7 cellular contexts compared by ENCODE assay signal in genomic region chr7:16644987-16645592, GRCh38. TPM values are rescaled to one million over a fixed set of nuclear protein-coding genes. Genes with fewer than 3 reads are reported as not detected.
DNase-seq lines count a peak whose midpoint lies in the region; ATAC-seq and TF ChIP-seq lines count a peak whose summit lies in the region.

No MANE protein-coding gene starts in this region.

- peak overlapping the region; percentile 87 for H3K27ac ChIP-seq in VCaP
- peak overlapping the region; percentile 95 for H3K27ac ChIP-seq in fibroblast of lung (ENCODE audit: insufficient read depth, low read length)
- peak overlapping the region; percentile 85 for H3K27ac ChIP-seq in neural progenitor cell

- H3K9ac ChIP-seq in fibroblast of lung (ENCODE audit: insufficient read depth, low read length) (peak overlapping the region; percentile 48), neural progenitor cell (peak overlapping the region; percentile 34)

- in situ Hi-C loops in GM13976 (cut with MboI; ENCODE audit: low sequenced_read_pairs, unreplicated experiment), result no loop called here

- peak overlapping the region; percentile 100 for H3K4me3 Mint-ChIP-seq in neural progenitor cell

- no peaks in the 10 kb centered on the region for H3K27me3 Mint-ChIP-seq in neural progenitor cell (ENCODE audit: insufficient read depth, low read depth)

- H4K20me1 ChIP-seq in fibroblast of lung (ENCODE audit: control insufficient read depth, extremely low read depth, insufficient read depth, low read length) (no peaks in the 10 kb centered on the region), neural progenitor cell (ENCODE audit: low read depth) (peaks cover 33% of the 10 kb centered on the region)

- ATAC-seq in HG03135 (IDR thresholded peaks at IDR 0.05; ENCODE audit: unreplicated experiment), result peak; percentile 2

- H3K4me3 ChIP-seq in fibroblast of lung (replicated peaks in 1 of 4; ENCODE audit: control extremely low read depth in 1 of 4, insufficient read depth in 1 of 4, low read depth in 3 of 4, low read length in 4 of 4), result peak overlapping the region; percentile 74 to 82 (median 78)
- H3K4me3 ChIP-seq in neural progenitor cell, result peak overlapping the region; percentile 95

- H3K36me3 ChIP-seq in fibroblast of lung (ENCODE audit: control insufficient read depth, insufficient read depth, low read length) (no peaks in the 10 kb centered on the region), neural progenitor cell (no peaks in the 10 kb centered on the region)

- H3K36me3 Mint-ChIP-seq in neural progenitor cell, result peaks cover 4% of the 10 kb centered on the region

- peak overlapping the region; percentile 94 for H2AFZ ChIP-seq in fibroblast of lung (ENCODE audit: low read length)
- peak overlapping the region; percentile 75 for H2AFZ ChIP-seq in neural progenitor cell (replicated peaks)

- H3K4me2 ChIP-seq in fibroblast of lung (ENCODE audit: extremely low read depth, insufficient read depth, low read length) (peak overlapping the region; percentile 88), neural progenitor cell (peak overlapping the region; percentile 95)

- no peaks in the 10 kb centered on the region for H3K9me3 Mint-ChIP-seq in neural progenitor cell

- H3K9me3 ChIP-seq in fibroblast of lung (ENCODE audit: control insufficient read depth, insufficient read depth, low read depth, low read length), result no peaks in the 10 kb centered on the region
- H3K9me3 ChIP-seq in neural progenitor cell (ENCODE audit: low read depth), result no peaks in the 10 kb centered on the region

- H3F3A ChIP-seq in neural progenitor cell (ENCODE audit: low read depth), result peaks cover 15% of the 10 kb centered on the region

- H3K79me2 ChIP-seq in fibroblast of lung (ENCODE audit: control insufficient read depth, insufficient read depth, low read length) (peaks cover 57% of the 10 kb centered on the region), neural progenitor cell (ENCODE audit: low read depth) (peaks cover 88% of the 10 kb centered on the region)

- H3K4me1 ChIP-seq in fibroblast of lung (ENCODE audit: control insufficient read depth, extremely low read depth, insufficient read depth, low read length), result no peaks in the 10 kb centered on the region
- H3K4me1 ChIP-seq in neural progenitor cell, result peaks cover 41% of the 10 kb centered on the region

- peaks cover 54% of the 10 kb centered on the region for H3K4me1 Mint-ChIP-seq in neural progenitor cell

- peak; percentile 15 for DNase-seq in GM13976 (ENCODE audit: low spot score)
- peak; percentile 30 to 39 for DNase-seq in fibroblast of lung (ENCODE audit: low read depth in 2 of 2)
- DNase-seq in neural progenitor cell (ENCODE audit: low spot score), result peak; percentile 75
- DNase-seq in activated CD4-positive, CD25-positive, alpha-beta regulatory T cell treated with anti-CD3 and anti-CD28 coated beads, Interleukin-2, amount 50 U/mL, for 72 hours, result no peak
- DNase-seq in mesenteric fat pad (ENCODE audit: low spot score), result no peak

- TF ChIP-seq CTCF in GM13976 (IDR thresholded peaks at IDR 0.05; ENCODE audit: borderline replicate concordance, control extremely low read depth, extremely low read depth, insufficient read depth, missing control alignments) (no peak), VCaP (conservative IDR thresholded peaks at IDR 0.05) (no peak), fibroblast of lung (conservative IDR thresholded peaks at IDR 0.05 in 1 of 2, IDR thresholded peaks at IDR 0.05 in 1 of 2; ENCODE audit: low read depth in 1 of 2, low read length in 2 of 2) (no peak), neural progenitor cell (IDR thresholded peaks at IDR 0.05) (no peak)

- peak overlapping the region; percentile 100 for H3K27ac Mint-ChIP-seq in neural progenitor cell

- no peaks in the 10 kb centered on the region for H3K27me3 ChIP-seq in fibroblast of lung (ENCODE audit: control insufficient read depth, insufficient read depth, low read length)
- H3K27me3 ChIP-seq in neural progenitor cell, result no peaks in the 10 kb centered on the region

RNA-seq across cellular contexts. Expression of gene ANKMY2, which starts 0.5 kb away (rescaled TPM):
- 33.1 and 50.4 TPM in 2 replicates for total RNA-seq in fibroblast of lung
- 23.9 and 34.3 TPM in 2 replicates for polyA plus RNA-seq in fibroblast of lung
- polyA plus RNA-seq in fibroblast of lung (2012), result 17.2 and 21.1 TPM in 2 replicates
- polyA minus RNA-seq in fibroblast of lung (ENCODE audit: low replicate concordance), result 5.8 and 6.6 TPM in 2 replicates
- total RNA-seq in neural progenitor cell (ENCODE audit: low replicate concordance), result 47.7 and 68.5 TPM in 2 replicates
- 14.9 TPM for total RNA-seq in mesenteric fat pad

RNA-seq across cellular contexts. Expression of gene BZW2, which starts 0.9 kb away (rescaled TPM):
- total RNA-seq in fibroblast of lung, result 39.3 and 43.3 TPM in 2 replicates
- polyA plus RNA-seq in fibroblast of lung, result 88.8 and 95.5 TPM in 2 replicates
- polyA plus RNA-seq in fibroblast of lung (2012), result 59.9 and 72.9 TPM in 2 replicates
- polyA minus RNA-seq in fibroblast of lung (ENCODE audit: low replicate concordance), result 30.0 and 40.3 TPM in 2 replicates
- total RNA-seq in neural progenitor cell (ENCODE audit: low replicate concordance), result 100 and 126 TPM in 2 replicates
- 41.9 TPM for total RNA-seq in mesenteric fat pad

Comparison
In these comparisons a context has a peak if more than half of its experiments do, and no peak if none do; other contexts are left out.
1. DNase-seq: peak in GM13976 (single experiment), fibroblast of lung (2 of 2) and neural progenitor cell (single experiment); none in activated CD4-positive, CD25-positive, alpha-beta regulatory T cell treated with anti-CD3 and anti-CD28 coated beads, Interleukin-2, amount 50 U/mL, for 72 hours (single experiment) and mesenteric fat pad (single experiment).
2. Peak in every context shown above with its lines, with median percentiles within 50 percentile points of each other: H3K27ac ChIP-seq.